ENCODE assay signal across 27 cellular contexts in genomic region chr22:44740307-44740706, GRCh38. TPM values are rescaled to one million over a fixed set of nuclear protein-coding genes. Genes with fewer than 3 reads are reported as not detected.
DNase-seq lines count a peak whose midpoint lies in the region; ATAC-seq, FAIRE-seq and TF ChIP-seq lines count a peak whose summit lies in the region.
"Had no signal": no experiment of that assay in that cellular context is flagged by ENCODE, and none has a peak within 500 bp of the region (broad histone marks: within the 10 kb centered on the region; RNA-seq: fewer than 3 reads in every experiment).

No MANE protein-coding gene starts in this region.

- no peak overlapping the region for H2BK15ac ChIP-seq in mesendoderm (replicated peaks; ENCODE audit: low read depth)

- H3K9me3 ChIP-seq in A549 (no peaks in the 10 kb centered on the region), AG04450 (ENCODE audit: control insufficient read depth, insufficient read depth, low read length) (no peaks in the 10 kb centered on the region; the same call in 1 of the 2 replicates), T-helper 17 cell (ENCODE audit: control insufficient read depth, low read length, poor library complexity, severe bottlenecking) (no peaks in the 10 kb centered on the region), osteoblast (ENCODE audit: low read depth, low read length) (no peaks in the 10 kb centered on the region)

- H3K18ac ChIP-seq in mesendoderm (ENCODE audit: low read length) = no peak overlapping the region

- TF ChIP-seq POLR2A in A549 (IDR thresholded peaks at IDR 0.05; ENCODE audit: low read length) = no peak

- no peak overlapping the region for H3K4ac ChIP-seq in mesendoderm (ENCODE audit: low read depth, low read length)

- H2BK120ac ChIP-seq in mesendoderm (ENCODE audit: low read depth, low read length) = no peak overlapping the region

- H3K56ac ChIP-seq in mesendoderm (ENCODE audit: low read length) = no peak overlapping the region

- CTCF ChIA-PET in A549 (lab: Yijun Ruan, JAX) = interaction anchor here (0.8 to 1.0 kb wide), 2 partner anchors 38 to 42 kb away, joined by 3 read pairs; no protein-coding TSS in a partner anchor
- CTCF ChIA-PET in AG04450 (lab: Charles Lee) = no interaction called here

- FAIRE-seq in A549 (lab: Jason Lieb, UNC) = no peak
- FAIRE-seq: D721Med, GM18507, GM19239, H54 had no signal

- no peaks in the 10 kb centered on the region for H3K27me3 ChIP-seq in AG04450 (ENCODE audit: control insufficient read depth, insufficient read depth, low read length)
- peaks cover 18% of the 10 kb centered on the region for H3K27me3 ChIP-seq in osteoblast (ENCODE audit: insufficient read depth, low read length)
- no peaks in the 10 kb centered on the region for H3K27me3 ChIP-seq in mesendoderm (ENCODE audit: insufficient read depth, low read length, poor library complexity)

- H4K8ac ChIP-seq in mesendoderm (ENCODE audit: low read depth, low read length) = no peak overlapping the region

- no peak overlapping the region for H3K23ac ChIP-seq in mesendoderm (ENCODE audit: low read length)

- no peak overlapping the region for H2AK5ac ChIP-seq in mesendoderm (ENCODE audit: low read length)

- no peaks in the 10 kb centered on the region for H3K4me1 Mint-ChIP-seq in T-helper 17 cell

- no peak for DNase-seq in A549 (ENCODE audit: low read depth in 1 of 2, low spot score in 1 of 2)
- no peak for DNase-seq in AG04450 (ENCODE audit: low read depth, low spot score)
- DNase-seq in T-helper 17 cell = no peak
- DNase-seq in osteoblast (ENCODE audit: insufficient read length, low spot score, missing footprints) = peak; percentile 45
- DNase-seq in NCI-H2196 treated with DMSO at 0.1 percent for 48 hours (lab: John Stamatoyannopoulos, UW; ENCODE audit: unreplicated experiment) = no peak
- no peak for DNase-seq in mesendoderm
- DNase-seq: AML-193; C1 segment of cervical spinal cord; CD8-positive, alpha-beta T cell; DMS53; GDM1; HFFc6; KBM-7; MM.1S; NCI-H1048; NCI-H1417 treated with DMSO at 0.1 percent for 48 hours; NCI-H187; NCI-H446 treated with DMSO at 0.1 percent for 48 hours; NCI-H526 treated with DMSO at 0.1 percent for 48 hours; RPMI8226; SHP77 had no signal

- H3K36me3 ChIP-seq in osteoblast (ENCODE audit: insufficient read depth, low read length) (no peaks in the 10 kb centered on the region), mesendoderm (ENCODE audit: control insufficient read depth, insufficient read depth, low read length) (no peaks in the 10 kb centered on the region)

- no peak overlapping the region for H3K4me3 ChIP-seq in A549
- no peak overlapping the region for H3K4me3 ChIP-seq in AG04450 (ENCODE audit: low read depth, low read length)
- no peak overlapping the region for H3K4me3 ChIP-seq in osteoblast (ENCODE audit: insufficient read depth, low read length)
- no peak overlapping the region for H3K4me3 ChIP-seq in mesendoderm (ENCODE audit: low read length)
- H3K4me3 ChIP-seq: SK-N-MC had no signal

- no peak overlapping the region for H3K4me3 Mint-ChIP-seq in T-helper 17 cell
- H3K4me3 Mint-ChIP-seq: CD8-positive, alpha-beta T cell; HFFc6 had no signal

- no peaks in the 10 kb centered on the region for H3K27me3 Mint-ChIP-seq in T-helper 17 cell

- ATAC-seq in A549 = no peak
- ATAC-seq in T-helper 17 cell = no peak
- no peak for ATAC-seq in GM18520 (IDR thresholded peaks at IDR 0.05; ENCODE audit: unreplicated experiment)
- ATAC-seq: CD8-positive, alpha-beta T cell had no signal

- no peak for TF ChIP-seq EP300 in A549 (IDR thresholded peaks at IDR 0.05)

- TF ChIP-seq RAD21 in A549 (conservative IDR thresholded peaks at IDR 0.05 in 1 of 2, IDR thresholded peaks at IDR 0.05 in 1 of 2) = no peak

- POLR2A ChIA-PET in A549 (lab: Yijun Ruan, JAX) (no interaction called here), AG04450 (lab: Yijun Ruan, JAX) (interaction anchor here (0.5 to 1.3 kb wide), 2 partner anchors 42 to 417 kb away, joined by 4 to 15 read pairs; no protein-coding TSS in a partner anchor)

- no peaks in the 10 kb centered on the region for H3K36me3 Mint-ChIP-seq in T-helper 17 cell (ENCODE audit: low read depth)
- H3K36me3 Mint-ChIP-seq: CD8-positive, alpha-beta T cell had no signal

- H3K9ac ChIP-seq in mesendoderm (ENCODE audit: low read length) = no peak overlapping the region

- no peaks in the 10 kb centered on the region for H3K79me1 ChIP-seq in mesendoderm (ENCODE audit: low read length)

- H3K4me1 ChIP-seq in A549 (peaks cover 20% of the 10 kb centered on the region), osteoblast (ENCODE audit: insufficient read depth, low read length) (peaks cover 2% of the 10 kb centered on the region), mesendoderm (ENCODE audit: control insufficient read depth, low read depth, low read length) (no peaks in the 10 kb centered on the region)

- peaks cover 4% of the 10 kb centered on the region for H4K20me1 ChIP-seq in osteoblast (ENCODE audit: insufficient read depth, low read length)

- H2BK5ac ChIP-seq in mesendoderm (ENCODE audit: low read length) = no peak overlapping the region

- H4K5ac ChIP-seq in mesendoderm (ENCODE audit: low read length) = no peak overlapping the region

- no peak overlapping the region for H2AFZ ChIP-seq in osteoblast (ENCODE audit: low read length)

- TF ChIP-seq CTCF in A549 (IDR thresholded peaks at IDR 0.05) = no peak
- TF ChIP-seq CTCF in AG04450 (IDR thresholded peaks at IDR 0.05; ENCODE audit: low read depth, low read length) = no peak
- TF ChIP-seq CTCF in osteoblast (IDR thresholded peaks at IDR 0.05; ENCODE audit: extremely low read depth, low read depth, low read length) = no peak

- WGBS in A549 (ENCODE audit: missing lambda C conversion rate) = 89% methylated on average over 10 of the region's 17 CpGs
- no CpG with 5 or more reads among the region's 17 CpGs for WGBS in mesendoderm (ENCODE audit: extremely low coverage, insufficient coverage, low lambda C conversion rate)

- H3K4me2 ChIP-seq in A549 (peak overlapping the region; percentile 30; the same call in 2 of the 3 replicates), osteoblast (ENCODE audit: insufficient read depth, low read length) (no peak overlapping the region), mesendoderm (ENCODE audit: low read length) (no peak overlapping the region)

- H3K79me2 ChIP-seq in osteoblast (ENCODE audit: insufficient read depth, low read length) = no peaks in the 10 kb centered on the region
- H3K79me2 ChIP-seq in mesendoderm (ENCODE audit: control insufficient read depth, insufficient read depth, low read length) = no peaks in the 10 kb centered on the region

- H3K27ac Mint-ChIP-seq in T-helper 17 cell = peak overlapping the region; percentile 56
- H3K27ac Mint-ChIP-seq: CD8-positive, alpha-beta T cell; HFFc6 had no signal

- H3K27ac ChIP-seq in A549 (peak overlapping the region in 1 of 2 experiments; percentile 67; a peak in 3 of 6 replicates), AG04450 (ENCODE audit: low read depth, low read length) (peak overlapping the region; percentile 52), osteoblast (ENCODE audit: low read depth, low read length) (no peak overlapping the region), mesendoderm (ENCODE audit: low read depth, low read length) (no peak overlapping the region)
- H3K27ac ChIP-seq: SK-N-MC had no signal

TF ChIP-seq in A549, 52 proteins besides CTCF, POLR2A, EP300 and RAD21:
- TF ChIP-seq RFX5 (IDR thresholded peaks at IDR 0.05) = no peak
- no peak for TF ChIP-seq FOSB (CRISPR knock-in tag; IDR thresholded peaks at IDR 0.05)

RNA-seq across cellular contexts. Expression of gene ARHGAP8, which starts 12.1 kb away (rescaled TPM):
- polyA plus RNA-seq in A549 (2011; rRNA removed) = 3.3 and 3.8 TPM in 2 replicates
- polyA plus RNA-seq in A549 (2012; cell fraction: cytosol; rRNA removed) = 4.6 and 5.2 TPM in 2 replicates
- 16.2 and 18.8 TPM in 2 replicates for polyA plus RNA-seq in A549 (2012; cell fraction: nucleus; rRNA removed)
- polyA plus RNA-seq in A549 (2017; fragmentation: RNase III; extraction: RNeasy Plus Mini Kit Qiagen cat#74134 plus additional on column Dnase treatment) = 1.2 to 1.5 TPM (median 1.4 TPM) in 3 replicates
- polyA minus RNA-seq in A549 (2011; rRNA and poly(A)+ RNA removed) = 2.9 and 3.6 TPM in 2 replicates
- polyA plus RNA-seq in AG04450 (2011; rRNA removed) = 0.10 and 0.16 TPM in 2 replicates
- not detected in 2 replicates for polyA minus RNA-seq in AG04450 (2011; rRNA and poly(A)+ RNA removed)
- total RNA-seq in T-helper 17 cell = 1 to 10 TPM; 4.7 to 7.1 TPM
- 0.29 and 0.36 TPM in 2 replicates for total RNA-seq in osteoblast
- 26.7 TPM for polyA plus RNA-seq in mesendoderm (2013, experiment 1 of 2)
- polyA plus RNA-seq in mesendoderm (2013, experiment 2 of 2) = 27.5 TPM
- total RNA-seq: HFFc6 had no signal

RNA-seq across cellular contexts. Expression of gene PRR5, which starts 38.3 kb away (rescaled TPM):
- polyA plus RNA-seq in A549 (2011; rRNA removed) (7.1 and 8.5 TPM in 2 replicates), A549 (2017; fragmentation: RNase III; extraction: RNeasy Plus Mini Kit Qiagen cat#74134 plus additional on column Dnase treatment) (15.7 to 19.5 TPM (median 17.7 TPM) in 3 replicates), AG04450 (2011; rRNA removed) (12.9 and 16.2 TPM in 2 replicates)
- 14.8 and 25.1 TPM in 2 replicates for polyA plus RNA-seq in A549 (2012; cell fraction: cytosol; rRNA removed)
- polyA plus RNA-seq in A549 (2012; cell fraction: nucleus; rRNA removed) = 35.0 and 39.1 TPM in 2 replicates
- polyA minus RNA-seq in A549 (2011; rRNA and poly(A)+ RNA removed) = 9.0 and 12.0 TPM in 2 replicates
- polyA minus RNA-seq in AG04450 (2011; rRNA and poly(A)+ RNA removed) = 14.6 and 18.4 TPM in 2 replicates
- total RNA-seq in T-helper 17 cell (10 to 100 TPM; 51.8 to 52.2 TPM), osteoblast (13.0 and 14.8 TPM in 2 replicates)
- polyA plus RNA-seq in mesendoderm (2013, experiment 1 of 2) = 9.1 TPM
- 9.0 TPM for polyA plus RNA-seq in mesendoderm (2013, experiment 2 of 2)
